ENCODE assay signal across 27 cellular contexts in the genomic region with DNA sequence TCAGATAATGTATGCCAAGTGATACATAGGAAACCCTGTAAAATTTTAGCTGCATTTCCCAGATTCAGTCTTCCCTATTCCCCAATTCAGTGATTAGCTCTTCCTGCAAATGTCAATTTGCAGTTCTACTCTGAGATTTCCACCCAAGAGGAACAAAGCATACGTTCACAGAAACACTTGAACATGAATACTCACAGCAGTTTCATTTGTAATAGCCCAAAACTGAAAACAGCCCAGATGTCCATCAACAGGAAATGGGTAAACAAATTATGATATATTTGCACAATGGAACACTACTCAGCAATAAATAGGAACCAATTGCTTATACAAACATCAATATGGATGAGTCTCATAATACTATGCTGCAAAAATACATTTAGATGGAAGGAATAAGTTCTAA.
DNase-seq lines count a peak whose midpoint lies in the region; ATAC-seq and TF ChIP-seq lines count a peak whose summit lies in the region.
"Had no signal": no experiment of that assay in that cellular context is flagged by ENCODE, and none has a peak within 500 bp of the region (broad histone marks: within the 10 kb centered on the region; RNA-seq: fewer than 3 reads in every experiment).

No MANE protein-coding gene starts in this region.

- ATAC-seq in GM18867 (IDR thresholded peaks at IDR 0.05; ENCODE audit: unreplicated experiment) (peak; percentile 95), GM19468 (IDR thresholded peaks at IDR 0.05; ENCODE audit: extremely low read depth, unreplicated experiment) (peak; percentile 57), HG02798 (IDR thresholded peaks at IDR 0.05; ENCODE audit: poor library complexity, unreplicated experiment) (peak; percentile 80), GM21528 (IDR thresholded peaks at IDR 0.05; ENCODE audit: low FRiP score, unreplicated experiment) (no peak), natural killer cell (no peak)
- ATAC-seq: activated CD4-positive, alpha-beta T cell treated with anti-CD3 and anti-CD28 coated beads for 36 hours; activated T-cell treated with anti-CD3 and anti-CD28 coated beads, Interleukin-2, amount 50 U/mL, for 72 hours; foreskin keratinocyte had no signal

- DNase-seq in MM.1S = peak; percentile 44
- DNase-seq in NCI-H69 (lab: John Stamatoyannopoulos, UW) = no peak
- DNase-seq in natural killer cell = no peak
- DNase-seq: activated CD4-positive, alpha-beta T cell treated with anti-CD3 and anti-CD28 coated beads for 36 hours; activated CD8-positive, alpha-beta memory T cell treated with anti-CD3 and anti-CD28 coated beads for 24 hours; activated naive CD4-positive, alpha-beta T cell treated with Interleukin-2 at 50 U/mL for 16 hours; activated T-cell treated with anti-CD3 and anti-CD28 coated beads, Interleukin-2, amount 50 U/mL, for 72 hours; brain microvascular endothelial cell; effector memory CD4-positive, alpha-beta T cell; foreskin keratinocyte; KG1; NCI-H1436 treated with DMSO at 0.1 percent for 48 hours; NCI-H524; RPMI8226; sigmoid colon; stimulated activated CD4-positive, alpha-beta T cell treated with anti-CD3 and anti-CD28 coated beads, Interleukin-15, amount 100 ng/mL, for 24 hours; thyroid gland had no signal

- H3K4me2 ChIP-seq in MM.1S (ENCODE audit: low read depth, low read length) = no peak overlapping the region; the same call in 1 of the 2 replicates
- H3K4me2 ChIP-seq: hepatocyte had no signal

- no peaks in the 10 kb centered on the region for H3K27me3 ChIP-seq in MM.1S (replicated peaks; ENCODE audit: insufficient read depth, low read length)
- H3K27me3 ChIP-seq: brain microvascular endothelial cell, foreskin keratinocyte, hepatocyte, neutrophil, sigmoid colon, thyroid gland had no signal

- no peaks in the 10 kb centered on the region for H3K4me1 Mint-ChIP-seq in natural killer cell
- H3K4me1 Mint-ChIP-seq: activated CD4-positive, alpha-beta T cell treated with anti-CD3 and anti-CD28 coated beads for 36 hours; memory B cell had no signal

- H3K4me3 Mint-ChIP-seq in natural killer cell = no peak overlapping the region
- H3K4me3 Mint-ChIP-seq: activated CD4-positive, alpha-beta T cell treated with anti-CD3 and anti-CD28 coated beads for 36 hours; activated T-cell treated with anti-CD3 and anti-CD28 coated beads, Interleukin-2, amount 50 U/mL, for 72 hours; memory B cell; stimulated activated naive CD8-positive, alpha-beta T cell treated with anti-CD3 and anti-CD28 coated beads, Interleukin-15, Interleukin-2, amounts not matched to agents 100 ng/mL and 50 ng/mL, for 24 hours had no signal

- no peak overlapping the region for H3K27ac Mint-ChIP-seq in natural killer cell
- H3K27ac Mint-ChIP-seq: activated CD4-positive, alpha-beta T cell treated with anti-CD3 and anti-CD28 coated beads for 36 hours; activated T-cell treated with anti-CD3 and anti-CD28 coated beads, Interleukin-2, amount 50 U/mL, for 72 hours; memory B cell; progenitor cell of endocrine pancreas; stimulated activated naive CD8-positive, alpha-beta T cell treated with anti-CD3 and anti-CD28 coated beads, Interleukin-15, Interleukin-2, amounts not matched to agents 100 ng/mL and 50 ng/mL, for 24 hours had no signal

- peaks cover 0 to 2% of the 10 kb centered on the region in 2 donors for H3K9me3 Mint-ChIP-seq in natural killer cell

- no peak overlapping the region for H3K9ac ChIP-seq in MM.1S (ENCODE audit: low read length)

- peaks cover 4 to 12% of the 10 kb centered on the region in 2 donors for H3K27me3 Mint-ChIP-seq in natural killer cell (ENCODE audit: low read depth in 2 of 2)
- H3K27me3 Mint-ChIP-seq: progenitor cell of endocrine pancreas had no signal

- H3K4me1 ChIP-seq in MM.1S (ENCODE audit: low read length) = peaks cover 11% of the 10 kb centered on the region
- H3K4me1 ChIP-seq: foreskin keratinocyte, sigmoid colon, thyroid gland had no signal

- H3K9me2 ChIP-seq in MM.1S (replicated peaks; ENCODE audit: insufficient read depth, low read length) = no peaks in the 10 kb centered on the region

- intact Hi-C loops in natural killer cell (cut with micrococcal nuclease) = no loop called here

- H2AFZ ChIP-seq in MM.1S (ENCODE audit: low read length) = no peak overlapping the region
- H2AFZ ChIP-seq: hepatocyte had no signal

- H3K4me3 ChIP-seq in MM.1S (ENCODE audit: low read length) = no peak overlapping the region
- H3K4me3 ChIP-seq: hepatocyte, sigmoid colon, thyroid gland had no signal

- no peaks in the 10 kb centered on the region for H4K20me1 ChIP-seq in MM.1S (ENCODE audit: insufficient read depth, low read length)

- H3K36me3 Mint-ChIP-seq in natural killer cell = no peaks in the 10 kb centered on the region

- no peaks in the 10 kb centered on the region for H3K36me3 ChIP-seq in MM.1S (replicated peaks; ENCODE audit: insufficient read depth, low read length)
- H3K36me3 ChIP-seq: brain microvascular endothelial cell, neutrophil, sigmoid colon, thyroid gland had no signal

- H3F3A ChIP-seq in MM.1S (ENCODE audit: insufficient read depth, low read length) = no peaks in the 10 kb centered on the region

- no peaks in the 10 kb centered on the region for H3K9me3 ChIP-seq in MM.1S (replicated peaks; ENCODE audit: insufficient read depth, low read length)
- H3K9me3 ChIP-seq: neutrophil, thyroid gland had no signal

- H3K79me2 ChIP-seq in MM.1S (ENCODE audit: low read length) = no peaks in the 10 kb centered on the region
- H3K79me2 ChIP-seq: hepatocyte had no signal

- TF ChIP-seq CTCF in MM.1S (IDR thresholded peaks at IDR 0.05; ENCODE audit: low read length) (no peak), natural killer cell (IDR thresholded peaks at IDR 0.05) (no peak)

- peak overlapping the region; percentile 4; the same call in 1 of the 2 replicates for H3K27ac ChIP-seq in MM.1S (ENCODE audit: low read length)
- H3K27ac ChIP-seq: brain microvascular endothelial cell, C4-2B, foreskin keratinocyte, hepatocyte, neutrophil, sigmoid colon, thyroid gland had no signal

Comparison
In these comparisons a context has a peak if more than half of its experiments do, and no peak if none do; other contexts are left out.
1. ATAC-seq: peak in GM18867 (single experiment), GM19468 (single experiment) and HG02798 (single experiment); none in GM21528 (single experiment) and natural killer cell (0 of 3).